In genomic region chr5:141475625-141476131, GRCh38 we compare ENCODE assay signal across 8 cellular contexts. TPM values are rescaled to one million over a fixed set of nuclear protein-coding genes. Genes with fewer than 3 reads are reported as not detected.
DNase-seq lines count a peak whose midpoint lies in the region; ATAC-seq, FAIRE-seq and TF ChIP-seq lines count a peak whose summit lies in the region.

TSS of gene PCDHGC3 (plus strand) at chr5:141475966. CDS start at chr5:141476117, 151 bp downstream.

- TF ChIP-seq POLR2A in GM12892 (IDR thresholded peaks at IDR 0.05; ENCODE audit: low read depth, low read length), result peak; percentile 48; the same call in 1 of the 2 replicates

- no peaks in the 10 kb centered on the region for H3K36me3 ChIP-seq in SU-DHL-6 (ENCODE audit: low read length)

- no peaks in the 10 kb centered on the region for H4K20me1 ChIP-seq in SU-DHL-6 (ENCODE audit: low read depth, low read length)

- peaks cover 5% of the 10 kb centered on the region; the same call in 1 of the 2 replicates for H3F3A ChIP-seq in SU-DHL-6 (ENCODE audit: insufficient read depth)

- H3K9me2 ChIP-seq in SU-DHL-6 (replicated peaks; ENCODE audit: insufficient read depth, low read length), result no peaks in the 10 kb centered on the region

- TF ChIP-seq CTCF in SU-DHL-6 (IDR thresholded peaks at IDR 0.05; ENCODE audit: insufficient read depth, low read length, poor library complexity, severe bottlenecking) (no peak), cardiac fibroblast (IDR thresholded peaks at IDR 0.05; ENCODE audit: low read depth, low read length) (peak; percentile 11)

- peak within 1 kb of the TSS; percentile 54 for H3K4me3 ChIP-seq in SU-DHL-6 (ENCODE audit: insufficient read depth, low read length, poor library complexity, severe bottlenecking)
- H3K4me3 ChIP-seq in cardiac fibroblast (replicated peaks in 1 of 2; ENCODE audit: low read depth in 2 of 2, low read length in 2 of 2), result peak within 1 kb of the TSS; percentile 63 to 66
- H3K4me3 ChIP-seq in skeletal muscle cell (ENCODE audit: low read depth, low read length), result peak within 1 kb of the TSS; percentile 73

- peak within 1 kb of the TSS; percentile 72 for H3K4me2 ChIP-seq in SU-DHL-6 (ENCODE audit: low read depth, low read length, poor library complexity, severe bottlenecking)

- H3K27ac ChIP-seq in SU-DHL-6 (ENCODE audit: low read depth, low read length), result peak within 1 kb of the TSS; percentile 61

- peak; percentile 98 for ATAC-seq in HG02571 (IDR thresholded peaks at IDR 0.05; ENCODE audit: unreplicated experiment)

- peak within 1 kb of the TSS; percentile 70 for H3K9ac ChIP-seq in SU-DHL-6 (ENCODE audit: low read length)

- H2AFZ ChIP-seq in SU-DHL-6 (ENCODE audit: low read depth, low read length, severe bottlenecking), result no peak within 1 kb of the TSS

- H3K9me3 ChIP-seq in SU-DHL-6 (ENCODE audit: insufficient read depth, low read length), result no peaks in the 10 kb centered on the region

- H3K79me2 ChIP-seq in SU-DHL-6 (ENCODE audit: insufficient read depth, low read length), result peaks cover 48% of the 10 kb centered on the region

- DNase-seq in GM12892 (ENCODE audit: insufficient read length), result peak; percentile 73
- DNase-seq in NAMALWA (ENCODE audit: low spot score), result peak; percentile 89
- peak; percentile 95 to 98 for DNase-seq in cardiac fibroblast (ENCODE audit: low read depth in 2 of 2)
- peak; percentile 95 for DNase-seq in iPS-NIHi7 (ENCODE audit: extremely low spot score)
- DNase-seq in skeletal muscle cell (ENCODE audit: low read depth), result peak; percentile 90
- DNase-seq in central memory CD4-positive, alpha-beta T cell, result no peak

- peak; percentile 88 for FAIRE-seq in GM12892 (lab: Jason Lieb, UNC)

- H3K27me3 ChIP-seq in SU-DHL-6 (ENCODE audit: low read length), result no peaks in the 10 kb centered on the region

RNA-seq across cellular contexts. Expression of gene PCDHGC3, which starts in this region (rescaled TPM):
- polyA plus RNA-seq in GM12892 (2012; ENCODE audit: missing spikeins), result 9.2 TPM
